Comparison of ENCODE assay signal across 16 cellular contexts in the genomic region with DNA sequence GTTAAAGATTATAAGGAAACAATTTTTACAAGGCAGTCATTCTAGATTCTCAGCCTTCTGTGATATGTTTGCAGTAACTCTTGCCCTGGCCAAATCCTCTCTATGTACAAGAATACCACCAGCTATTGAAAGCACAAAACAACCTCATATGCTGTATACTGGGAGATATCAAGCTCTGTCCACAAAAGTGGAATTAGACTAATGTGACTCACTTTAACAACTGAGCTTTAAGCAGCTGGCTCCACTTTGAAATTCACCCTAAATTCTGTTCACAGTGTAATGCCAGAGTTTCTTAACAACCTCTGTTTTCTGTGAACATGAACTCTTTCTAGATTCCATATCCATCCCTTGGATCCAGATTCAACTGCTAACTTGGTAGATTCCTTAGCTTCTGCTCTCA.
"Had no signal": no experiment of that assay in that cellular context is flagged by ENCODE, and none has a peak within 500 bp of the region (broad histone marks: within the 10 kb centered on the region; RNA-seq: fewer than 3 reads in every experiment).

No MANE protein-coding gene starts in this region.

- H3K27ac Mint-ChIP-seq: activated CD8-positive, alpha-beta T cell treated with anti-CD3 and anti-CD28 coated beads for 36 hours; activated naive CD8-positive, alpha-beta T cell treated with anti-CD3 and anti-CD28 coated beads, Interleukin-2, amount 50 U/mL, for 24 hours; T-cell had no signal

- H3K9me3 ChIP-seq: esophagus muscularis mucosa, neutrophil had no signal

- DNase-seq: activated CD8-positive, alpha-beta memory T cell treated with anti-CD3 and anti-CD28 coated beads, Interleukin-2, amount 50 U/mL, for 48 hours; activated CD8-positive, alpha-beta T cell treated with anti-CD3 and anti-CD28 coated beads for 36 hours; activated naive CD4-positive, alpha-beta T cell treated with Interleukin-2 at 50 U/mL for 16 hours; activated naive CD8-positive, alpha-beta T cell treated with anti-CD3 and anti-CD28 coated beads, Interleukin-2, amount 50 U/mL, for 24 hours; head of caudate nucleus; islet precursor cell; left ventricle myocardium inferior; naive B cell; posterior cingulate gyrus; right cardiac atrium; stimulated activated naive CD4-positive, alpha-beta T cell; T-cell; T1000; trophoblast cell had no signal

- H3K4me3 Mint-ChIP-seq: activated CD8-positive, alpha-beta T cell treated with anti-CD3 and anti-CD28 coated beads for 36 hours; activated naive CD8-positive, alpha-beta T cell treated with anti-CD3 and anti-CD28 coated beads, Interleukin-2, amount 50 U/mL, for 24 hours; T-cell had no signal

- H3K36me3 ChIP-seq: esophagus muscularis mucosa, left ventricle myocardium inferior, neutrophil had no signal

- H3K4me3 ChIP-seq: esophagus muscularis mucosa, left ventricle myocardium inferior had no signal

- H3K27me3 Mint-ChIP-seq: activated CD8-positive, alpha-beta T cell treated with anti-CD3 and anti-CD28 coated beads for 36 hours; activated naive CD8-positive, alpha-beta T cell treated with anti-CD3 and anti-CD28 coated beads, Interleukin-2, amount 50 U/mL, for 24 hours; naive B cell; T-cell had no signal

- ATAC-seq: activated CD8-positive, alpha-beta T cell treated with anti-CD3 and anti-CD28 coated beads for 36 hours; activated naive CD8-positive, alpha-beta T cell treated with anti-CD3 and anti-CD28 coated beads, Interleukin-2, amount 50 U/mL, for 24 hours; right cardiac atrium; T-cell had no signal

- H3K9me3 Mint-ChIP-seq: activated naive CD8-positive, alpha-beta T cell treated with anti-CD3 and anti-CD28 coated beads, Interleukin-2, amount 50 U/mL, for 24 hours had no signal

- H3K27ac ChIP-seq: esophagus muscularis mucosa, left ventricle myocardium inferior, neutrophil had no signal

- H3K27me3 ChIP-seq: esophagus muscularis mucosa, neutrophil had no signal
